ENCODE assay signal across 26 cellular contexts in the genomic region with DNA sequence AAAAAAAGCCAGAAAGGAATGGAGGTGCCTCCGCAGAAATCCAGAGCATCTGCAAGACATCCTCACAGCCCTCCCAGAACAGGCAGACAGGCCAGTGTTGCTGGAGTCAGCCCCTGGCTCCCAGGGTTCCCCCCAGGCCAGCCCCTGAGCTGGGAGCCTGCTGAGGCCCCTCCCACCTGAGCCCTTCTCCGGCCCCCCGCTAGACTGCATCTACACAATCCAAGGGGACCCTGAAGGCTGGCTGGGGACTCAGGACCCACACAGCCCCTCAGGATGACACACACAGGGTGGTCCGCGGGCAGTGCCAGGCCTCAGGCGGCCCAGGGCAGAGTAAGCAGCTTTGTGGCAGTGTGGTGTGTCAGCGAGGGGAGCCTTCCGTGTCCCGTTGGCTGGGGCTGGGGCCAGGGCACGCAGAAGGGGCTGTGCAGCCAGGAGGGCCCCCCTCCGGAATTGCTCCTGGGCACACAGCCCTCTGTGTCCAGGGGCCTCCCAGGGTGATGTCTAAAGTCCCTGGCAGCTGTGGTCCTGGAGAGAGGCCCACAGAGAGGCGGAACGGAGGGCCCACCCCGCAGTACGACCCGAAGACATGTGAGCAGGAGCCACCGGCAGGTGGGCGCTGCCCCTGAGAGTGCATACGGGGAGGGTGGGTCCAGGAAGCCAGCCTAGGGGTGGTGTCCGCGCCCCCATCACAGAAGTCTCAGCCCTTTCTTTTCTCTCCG. TPM values are rescaled to one million over a fixed set of nuclear protein-coding genes. Genes with fewer than 3 reads are reported as not detected.
DNase-seq lines count a peak whose midpoint lies in the region; ATAC-seq, FAIRE-seq and TF ChIP-seq lines count a peak whose summit lies in the region.
"Had no signal": no experiment of that assay in that cellular context is flagged by ENCODE, and none has a peak within 500 bp of the region (broad histone marks: within the 10 kb centered on the region; RNA-seq: fewer than 3 reads in every experiment).

No MANE protein-coding gene starts in this region.

- H2BK12ac ChIP-seq in trophoblast cell (ENCODE audit: low read length): no peak overlapping the region

- no peak overlapping the region for H4K91ac ChIP-seq in trophoblast cell (ENCODE audit: low read depth, low read length)

- H3K14ac ChIP-seq in trophoblast cell (ENCODE audit: low read length): no peak overlapping the region

- no peak overlapping the region for H2AK5ac ChIP-seq in trophoblast cell (ENCODE audit: low read length)

- peak overlapping the region; percentile 97 for H3K27ac Mint-ChIP-seq in activated naive CD4-positive, alpha-beta T cell treated with anti-CD3 and anti-CD28 coated beads for 36 hours
- no peak overlapping the region for H3K27ac Mint-ChIP-seq in mesothelial cell of epicardium

- H3K9me3 ChIP-seq in HCT116 (ENCODE audit: control insufficient read depth in 1 of 2, insufficient read depth in 1 of 2, low read depth in 1 of 2, low read length in 2 of 2) (no peaks in the 10 kb centered on the region), K562 (replicated peaks; ENCODE audit: control insufficient read depth, insufficient read depth, low read depth, low read length) (no peaks in the 10 kb centered on the region), trophoblast cell (ENCODE audit: insufficient read depth, low read depth, low read length) (no peaks in the 10 kb centered on the region)
- H3K9me3 ChIP-seq: A549, BLaER1, SJSA1 had no signal

- H2BK120ac ChIP-seq in trophoblast cell (ENCODE audit: insufficient read depth, low read length, poor library complexity): no peak overlapping the region

- no peak for ATAC-seq in HCT116
- no peak for ATAC-seq in K562
- no peak for ATAC-seq in HG03095 (IDR thresholded peaks at IDR 0.05; ENCODE audit: unreplicated experiment)
- ATAC-seq in GM21529 (IDR thresholded peaks at IDR 0.05; ENCODE audit: unreplicated experiment): no peak
- ATAC-seq: A549; CD8-positive, alpha-beta T cell; Right ventricle myocardium inferior had no signal

- no peak for FAIRE-seq in K562 (lab: Jason Lieb, UNC)
- FAIRE-seq: A549, G401.6, GM12892, GM18507, RCC 7860 had no signal

- peaks cover 25% of the 10 kb centered on the region; the same call in 1 of the 2 replicates for H3K79me2 ChIP-seq in HCT116 (ENCODE audit: insufficient read depth, low read length)
- peaks cover 31% of the 10 kb centered on the region for H3K79me2 ChIP-seq in K562 (ENCODE audit: control insufficient read depth, insufficient read depth, low read length)
- peaks cover 16% of the 10 kb centered on the region for H3K79me2 ChIP-seq in trophoblast cell (ENCODE audit: control insufficient read depth, insufficient read depth, low read length, poor library complexity)

- H3K4ac ChIP-seq in trophoblast cell (ENCODE audit: low read depth, low read length): peak overlapping the region; percentile 13

- H3K4me2 ChIP-seq in HCT116 (ENCODE audit: low read length): no peak overlapping the region
- H3K4me2 ChIP-seq in K562 (ENCODE audit: insufficient read depth, low read length): no peak overlapping the region
- no peak overlapping the region for H3K4me2 ChIP-seq in trophoblast cell (ENCODE audit: low read length)
- H3K4me2 ChIP-seq: A549, BLaER1 had no signal

- H3K36me3 ChIP-seq in HCT116 (ENCODE audit: control insufficient read depth in 1 of 2, insufficient read depth in 2 of 2, low read length in 2 of 2): no peaks in the 10 kb centered on the region
- peaks cover 20% of the 10 kb centered on the region; the same call in 1 of the 3 replicates for H3K36me3 ChIP-seq in K562 (ENCODE audit: control insufficient read depth, insufficient read depth, low read length)
- peaks cover 18 to 23% of the 10 kb centered on the region in 2 experiments for H3K36me3 ChIP-seq in trophoblast cell (ENCODE audit: control insufficient read depth in 1 of 2, insufficient read depth in 2 of 2, low read length in 2 of 2)

- no peaks in the 10 kb centered on the region for H3K9me2 ChIP-seq in HCT116 (ENCODE audit: insufficient read depth)

- RAD21 ChIA-PET in HCT116 (lab: Charles Lee; ENCODE audit: low non-redundant PET in 1 of 2, low total read pairs in 2 of 2, uncharacterized antibody in 2 of 2, unreplicated experiment in 2 of 2): no interaction called here

- TF ChIP-seq POLR2A in HCT116 (IDR thresholded peaks at IDR 0.05; ENCODE audit: borderline replicate concordance, extremely low read depth, insufficient read depth, insufficient read length) (no peak), K562 (conservative IDR thresholded peaks at IDR 0.05) (no peak)

- H4K20me1 ChIP-seq in HCT116 (ENCODE audit: insufficient read depth) (no peaks in the 10 kb centered on the region), K562 (replicated peaks; ENCODE audit: control insufficient read depth, insufficient read depth, low read length) (no peaks in the 10 kb centered on the region)
- H4K20me1 ChIP-seq: BLaER1 had no signal

- no peaks in the 10 kb centered on the region for H3K9me1 ChIP-seq in K562 (ENCODE audit: control insufficient read depth, insufficient read depth, low read length)

- BruUV-seq in HCT116 (replicated peaks; lab: Mats Ljungman, UMichigan) (no TSS peak), K562 (replicated peaks; lab: Mats Ljungman, UMichigan) (no TSS peak)

- in situ Hi-C loops in K562 (cut with MboI): no loop called here

- peaks cover 64% of the 10 kb centered on the region for H3K4me1 Mint-ChIP-seq in activated naive CD4-positive, alpha-beta T cell treated with anti-CD3 and anti-CD28 coated beads for 36 hours (ENCODE audit: low read depth)
- H3K4me1 Mint-ChIP-seq in mesothelial cell of epicardium: peaks cover 4% of the 10 kb centered on the region

- no peak for DNase-seq in activated naive CD4-positive, alpha-beta T cell treated with anti-CD3 and anti-CD28 coated beads for 36 hours
- no peak for DNase-seq in activated naive CD4-positive, alpha-beta T cell treated with anti-CD3 and anti-CD28 coated beads, Interleukin-2, amount 50 U/mL, for 16 hours
- DNase-seq in HCT116 (ENCODE audit: low read depth, low spot score) (no peak), K562 (ENCODE audit: extremely low read depth in 1 of 4, low spot score in 3 of 4) (no peak), trophoblast cell (no peak), mesothelial cell of epicardium (ENCODE audit: low spot score in 2 of 2, unreplicated experiment in 2 of 2) (no peak)
- DNase-seq: CD8-positive, alpha-beta T cell; GOT3; Karpas-422; MV-4-11; NCI-H1105 treated with DMSO at 0.1 percent for 48 hours; NCI-H2029 treated with DMSO at 0.1 percent for 48 hours; NCI-H345; NCI-H526; OCI-M1 had no signal

- H3K27ac ChIP-seq in HCT116 (ENCODE audit: low read depth, low read length) (peak overlapping the region; percentile 20; the same call in 1 of the 2 replicates), K562 (ENCODE audit: extremely low read depth, low read depth, low read length) (no peak overlapping the region), trophoblast cell (ENCODE audit: low read depth, low read length) (no peak overlapping the region)
- H3K27ac ChIP-seq: SJSA1 had no signal

- no peaks in the 10 kb centered on the region for H3K27me3 Mint-ChIP-seq in activated naive CD4-positive, alpha-beta T cell treated with anti-CD3 and anti-CD28 coated beads for 36 hours (ENCODE audit: low read depth)
- H3K27me3 Mint-ChIP-seq in mesothelial cell of epicardium (ENCODE audit: low read depth): no peaks in the 10 kb centered on the region
- H3K27me3 Mint-ChIP-seq: IgD-negative memory B cell had no signal

- CTCF ChIA-PET in activated naive CD4-positive, alpha-beta T cell treated with anti-CD3 and anti-CD28 coated beads for 36 hours (lab: Charles Lee): no interaction called here
- CTCF ChIA-PET in HCT116 (lab: Charles Lee): no interaction called here
- CTCF ChIA-PET in K562 (lab: Yijun Ruan, JAX; ENCODE audit: low intra/inter-chr PET ratio): no interaction called here

- no peak overlapping the region for H4K12ac ChIP-seq in trophoblast cell (ENCODE audit: low read depth, low read length)

- H3K18ac ChIP-seq in trophoblast cell (ENCODE audit: low read length): no peak overlapping the region

- no peak overlapping the region for H3K23ac ChIP-seq in trophoblast cell (ENCODE audit: low read length)

- no peaks in the 10 kb centered on the region for H3K27me3 ChIP-seq in HCT116 (ENCODE audit: insufficient read depth, low read length)
- no peaks in the 10 kb centered on the region for H3K27me3 ChIP-seq in K562 (ENCODE audit: control insufficient read depth in 2 of 2, insufficient read depth in 2 of 2, low read length in 2 of 2)
- no peaks in the 10 kb centered on the region for H3K27me3 ChIP-seq in trophoblast cell (ENCODE audit: insufficient read depth, low read length)
- H3K27me3 ChIP-seq: BLaER1, SJSA1 had no signal

- TF ChIP-seq CTCF in HCT116 (IDR thresholded peaks at IDR 0.05 in 2 of 3, conservative IDR thresholded peaks at IDR 0.05 in 1 of 3; ENCODE audit: borderline replicate concordance in 1 of 3, insufficient read depth in 1 of 3, low read depth in 2 of 3, low read length in 2 of 3) (no peak), K562 (IDR thresholded peaks at IDR 0.05 in 2 of 3, conservative IDR thresholded peaks at IDR 0.05 in 1 of 3; ENCODE audit: insufficient read depth in 2 of 3, low read depth in 1 of 3, low read length in 3 of 3) (no peak), mesothelial cell of epicardium (IDR thresholded peaks at IDR 0.05; ENCODE audit: unreplicated experiment) (no peak)

- intact Hi-C loops in activated naive CD4-positive, alpha-beta T cell treated with anti-CD3 and anti-CD28 coated beads for 36 hours (cut with micrococcal nuclease): loop anchor here (5.0 kb wide), 1 partner anchor 287 kb away; the partner anchor contains the start of gene SNAPC4
- intact Hi-C loops in HCT116 (cut with micrococcal nuclease) (no loop called here), K562 (cut with micrococcal nuclease) (no loop called here)

- POLR2A ChIA-PET in HCT116 (lab: Charles Lee) (no interaction called here), K562 (lab: Yijun Ruan, JAX) (no interaction called here)

- H4K8ac ChIP-seq in trophoblast cell (ENCODE audit: low read depth, low read length): no peak overlapping the region

- WGBS in K562 (ENCODE audit: insufficient coverage, low coverage, missing lambda C conversion rate): 91% methylated on average over 14 of the region's 22 CpGs
- WGBS in trophoblast cell (ENCODE audit: extremely low coverage, insufficient coverage, insufficient read length): no CpG with 5 or more reads among the region's 22 CpGs

- peaks cover 20 to 58% of the 10 kb centered on the region in 2 experiments for H3K4me1 ChIP-seq in HCT116 (ENCODE audit: control insufficient read depth in 1 of 2, insufficient read depth in 2 of 2, low read length in 2 of 2)
- H3K4me1 ChIP-seq in K562 (replicated peaks in 1 of 2; ENCODE audit: control insufficient read depth in 2 of 2, insufficient read depth in 2 of 2, low read length in 2 of 2): peaks cover 23 to 84% of the 10 kb centered on the region in 2 experiments
- peaks cover 11 to 13% of the 10 kb centered on the region in 2 experiments for H3K4me1 ChIP-seq in trophoblast cell (ENCODE audit: control insufficient read depth in 1 of 2, insufficient read depth in 2 of 2, low read length in 2 of 2)

- no peak overlapping the region for H3K4me3 Mint-ChIP-seq in activated naive CD4-positive, alpha-beta T cell treated with anti-CD3 and anti-CD28 coated beads for 36 hours
- H3K4me3 Mint-ChIP-seq in mesothelial cell of epicardium: no peak overlapping the region
- H3K4me3 Mint-ChIP-seq: CD8-positive, alpha-beta T cell had no signal

- no peak overlapping the region for H2BK5ac ChIP-seq in trophoblast cell (ENCODE audit: low read depth, low read length, poor library complexity)

- no peaks in the 10 kb centered on the region for H3K9me3 Mint-ChIP-seq in activated naive CD4-positive, alpha-beta T cell treated with anti-CD3 and anti-CD28 coated beads for 36 hours
- no peaks in the 10 kb centered on the region for H3K9me3 Mint-ChIP-seq in mesothelial cell of epicardium
- H3K9me3 Mint-ChIP-seq: CD8-positive, alpha-beta T cell; IgD-negative memory B cell had no signal

- H3K4me3 ChIP-seq in HCT116 (replicated peaks in 1 of 2; ENCODE audit: low read depth in 1 of 2, low read length in 2 of 2): no peak overlapping the region
- H3K4me3 ChIP-seq in K562: no peak overlapping the region
- H3K4me3 ChIP-seq in trophoblast cell (ENCODE audit: low read depth, low read length): no peak overlapping the region
- H3K4me3 ChIP-seq: A549, BLaER1, SJSA1 had no signal

- no peak for TF ChIP-seq RAD21 in HCT116 (IDR thresholded peaks at IDR 0.05; ENCODE audit: low read depth)
- no peak for TF ChIP-seq RAD21 in K562 (CRISPR knock-in tag; conservative IDR thresholded peaks at IDR 0.05 in 1 of 2, IDR thresholded peaks at IDR 0.05 in 1 of 2)

- H3K36me3 Mint-ChIP-seq in activated naive CD4-positive, alpha-beta T cell treated with anti-CD3 and anti-CD28 coated beads for 36 hours (ENCODE audit: low read depth): peaks cover 9% of the 10 kb centered on the region
- peaks cover 1% of the 10 kb centered on the region for H3K36me3 Mint-ChIP-seq in mesothelial cell of epicardium

- H3K9ac ChIP-seq in HCT116 (ENCODE audit: low read length): no peak overlapping the region
- 0 out of 4 replicates have a peak overlapping the region, but pooled peaks of 1 of the 2 experiments have one; percentile 74 for H3K9ac ChIP-seq in K562 (ENCODE audit: insufficient read depth in 1 of 2, low read depth in 2 of 2, low read length in 2 of 2)
- no peak overlapping the region for H3K9ac ChIP-seq in trophoblast cell (ENCODE audit: low read length)
- H3K9ac ChIP-seq: BLaER1 had no signal

- peaks cover 23% of the 10 kb centered on the region for H3K79me1 ChIP-seq in trophoblast cell (ENCODE audit: low read length)

- H2AFZ ChIP-seq in HCT116 (ENCODE audit: low read depth, low read length, poor library complexity, severe bottlenecking) (no peak overlapping the region), K562 (ENCODE audit: low read depth, low read length) (no peak overlapping the region), trophoblast cell (ENCODE audit: insufficient read depth, low read length, poor library complexity) (no peak overlapping the region)

- TF ChIP-seq EP300 in K562 (IDR thresholded peaks at IDR 0.05; ENCODE audit: low read length): no peak

RNA-seq across cellular contexts. Expression of gene TMEM250, which starts 2.9 kb away (rescaled TPM):
- total RNA-seq in activated naive CD4-positive, alpha-beta T cell treated with anti-CD3 and anti-CD28 coated beads for 36 hours: 10 to 100 TPM; 20.7 to 22.2 TPM
- total RNA-seq in HCT116 (2021; ENCODE audit: unreplicated experiment): 37.5 TPM
- polyA plus RNA-seq in HCT116 (2012): 22.1 and 22.3 TPM in 2 replicates
- total RNA-seq in K562 (2011; cell fraction: chromatin; rRNA removed; ENCODE audit: low replicate concordance): 9.3 and 37.6 TPM in 2 replicates
- 42.5 and 42.8 TPM in 2 replicates for total RNA-seq in K562 (2011; cell fraction: nucleolus; rRNA removed)
- 19.5 and 20.3 TPM in 2 replicates for total RNA-seq in K562 (2011; cell fraction: nucleoplasm; rRNA removed)
- 44.6 and 51.3 TPM in 2 replicates for total RNA-seq in K562 (2014; rRNA removed)
- 6.2 and 6.7 TPM in 2 replicates for total RNA-seq in K562 (2014; rRNA removed; fragmentation: Illumina TruSeq; extraction: Trizol)
- 21.6 and 23.3 TPM in 2 replicates for total RNA-seq in K562 (2015; rRNA removed; fragmentation: Illumina TruSeq; extraction: Trizol)
- 40.6 and 43.1 TPM in 2 replicates for total RNA-seq in K562 (2021)
- 11.5 and 12.2 TPM in 2 replicates for polyA plus RNA-seq in K562 (2011; rRNA removed)
- polyA plus RNA-seq in K562 (2011; cell fraction: cytosol; rRNA removed): 15.5 and 50.0 TPM in 2 replicates
- polyA plus RNA-seq in K562 (2011; cell fraction: nucleus; rRNA removed): 27.4 and 47.1 TPM in 2 replicates
- polyA plus RNA-seq in K562 (2012): 27.5 and 33.5 TPM in 2 replicates
- 9.8 and 16.8 TPM in 2 replicates for polyA plus RNA-seq in K562 (2014; fragmentation: Illumina TruSeq; extraction: Trizol)
- under 1 TPM; 0.32 to 0.64 TPM for polyA plus RNA-seq in K562 (2014; fragmentation: Nextera tagmentation; extraction: Ambion mirVana)
- polyA plus RNA-seq in K562 (2014; rRNA removed): 25.1 and 28.0 TPM in 2 replicates
- polyA minus RNA-seq in K562 (2011; rRNA and poly(A)+ RNA removed): 4.9 and 9.2 TPM in 2 replicates
- polyA minus RNA-seq in K562 (2011; cell fraction: cytosol; rRNA and poly(A)+ RNA removed): 18.4 and 21.8 TPM in 2 replicates
- polyA minus RNA-seq in K562 (2011; cell fraction: nucleus; rRNA and poly(A)+ RNA removed): 18.7 and 25.0 TPM in 2 replicates
- polyA plus RNA-seq in trophoblast cell (2013): 18.2 and 18.3 TPM in 2 replicates
- total RNA-seq in mesothelial cell of epicardium: 34.2 to 35.3 TPM (median 34.5 TPM) in 3 replicates

RNA-seq across cellular contexts. Expression of gene NACC2, which starts 20.7 kb away (rescaled TPM):
- total RNA-seq in activated naive CD4-positive, alpha-beta T cell treated with anti-CD3 and anti-CD28 coated beads for 36 hours: 1 to 10 TPM; 3.4 to 3.5 TPM
- 27.8 TPM for total RNA-seq in HCT116 (2021; ENCODE audit: unreplicated experiment)
- 11.2 and 11.3 TPM in 2 replicates for polyA plus RNA-seq in HCT116 (2012)
- 15.2 and 27.2 TPM in 2 replicates for total RNA-seq in K562 (2011; cell fraction: chromatin; rRNA removed; ENCODE audit: low replicate concordance)
- total RNA-seq in K562 (2011; cell fraction: nucleolus; rRNA removed): 17.0 and 18.7 TPM in 2 replicates
- total RNA-seq in K562 (2011; cell fraction: nucleoplasm; rRNA removed): 10.7 and 13.6 TPM in 2 replicates
- 16.6 and 21.1 TPM in 2 replicates for total RNA-seq in K562 (2014; rRNA removed)
- 4.4 and 4.8 TPM in 2 replicates for total RNA-seq in K562 (2014; rRNA removed; fragmentation: Illumina TruSeq; extraction: Trizol)
- 9.9 and 10.1 TPM in 2 replicates for total RNA-seq in K562 (2015; rRNA removed; fragmentation: Illumina TruSeq; extraction: Trizol)
- 22.2 and 25.1 TPM in 2 replicates for total RNA-seq in K562 (2021)
- 5.6 TPM in 2 replicates for polyA plus RNA-seq in K562 (2011; rRNA removed)
- 7.2 and 16.2 TPM in 2 replicates for polyA plus RNA-seq in K562 (2011; cell fraction: cytosol; rRNA removed)
- polyA plus RNA-seq in K562 (2011; cell fraction: nucleus; rRNA removed): 14.6 and 26.1 TPM in 2 replicates
- polyA plus RNA-seq in K562 (2012): 9.1 and 10.5 TPM in 2 replicates
- 5.2 and 8.0 TPM in 2 replicates for polyA plus RNA-seq in K562 (2014; fragmentation: Illumina TruSeq; extraction: Trizol)
- under 1 TPM; 0.70 to 0.73 TPM for polyA plus RNA-seq in K562 (2014; fragmentation: Nextera tagmentation; extraction: Ambion mirVana)
- polyA plus RNA-seq in K562 (2014; rRNA removed): 11.7 and 12.5 TPM in 2 replicates
- polyA minus RNA-seq in K562 (2011; rRNA and poly(A)+ RNA removed): 5.4 and 11.8 TPM in 2 replicates
- polyA minus RNA-seq in K562 (2011; cell fraction: cytosol; rRNA and poly(A)+ RNA removed): 12.6 and 13.9 TPM in 2 replicates
- polyA minus RNA-seq in K562 (2011; cell fraction: nucleus; rRNA and poly(A)+ RNA removed): 5.9 and 6.5 TPM in 2 replicates
- polyA plus RNA-seq in trophoblast cell (2013): 13.9 and 14.5 TPM in 2 replicates
- total RNA-seq in mesothelial cell of epicardium: 18.4 to 20.0 TPM (median 19.1 TPM) in 3 replicates
